Comparison of ENCODE assay signal across 20 cellular contexts in the genomic region with DNA sequence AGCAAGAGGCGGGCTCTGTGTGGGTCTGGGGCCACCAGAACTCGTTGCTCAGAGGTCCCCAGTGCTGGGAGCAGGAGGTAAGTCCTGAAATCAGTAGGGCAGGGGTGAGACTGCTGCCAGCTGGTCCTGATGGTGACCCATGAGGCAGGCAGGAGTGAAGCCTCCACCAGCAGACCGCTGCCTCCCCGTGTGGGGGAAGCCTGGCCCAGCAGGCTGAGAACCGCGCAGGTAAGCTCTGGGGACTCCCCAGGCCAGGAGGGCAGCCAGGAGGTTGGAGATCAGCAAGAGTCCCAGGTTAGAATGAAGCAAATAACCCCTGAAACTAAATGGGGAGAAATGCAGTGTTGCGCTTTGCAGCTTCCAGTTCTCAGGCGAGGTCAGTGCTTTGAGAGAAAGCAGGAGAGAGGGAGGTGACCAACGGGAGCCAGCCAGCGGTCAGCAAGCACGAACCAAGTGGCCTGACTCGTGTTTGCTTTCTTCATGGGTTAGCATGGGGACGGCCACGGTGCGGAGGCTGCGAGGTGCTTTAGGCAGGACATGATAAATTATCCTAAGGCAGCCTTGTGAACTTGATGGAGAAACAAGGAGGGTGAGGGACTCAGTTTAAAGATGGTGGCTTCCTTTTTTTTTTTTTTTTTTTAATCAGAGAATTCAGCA. TPM values are rescaled to one million over a fixed set of nuclear protein-coding genes. Genes with fewer than 3 reads are reported as not detected.
"Had no signal": no experiment of that assay in that cellular context is flagged by ENCODE, and none has a peak within 500 bp of the region (broad histone marks: within the 10 kb centered on the region; RNA-seq: fewer than 3 reads in every experiment).

No MANE protein-coding gene starts in this region.

- H3K4me3 ChIP-seq: coronary artery, esophagus muscularis mucosa, gastrocnemius medialis, ovary, upper lobe of left lung had no signal

- H3K9me3 Mint-ChIP-seq: activated CD4-positive, alpha-beta T cell treated with anti-CD3 and anti-CD28 coated beads, Interleukin-2, amount 10 ng/mL, durations not matched to agents 7 days and 5 days; activated T-cell treated with anti-CD3 and anti-CD28 coated beads, Interleukin-2, amount 50 U/mL, for 4 hours; activated T-helper 2 cell treated with anti-CD3 and anti-CD28 coated beads, Interferon-gamma antibody, Interleukin-2, Interleukin-4, amounts not matched to agents 10 μg/mL and 5 μg/mL and 100 μg/mL, durations not matched to agents 14 hours and 24 hours and 36 hours; natural killer cell had no signal

- H3K9me3 ChIP-seq: esophagus muscularis mucosa, gastrocnemius medialis, ovary, upper lobe of left lung had no signal

- H3K4me3 Mint-ChIP-seq: activated CD4-positive, alpha-beta T cell treated with anti-CD3 and anti-CD28 coated beads, Interleukin-2, amount 10 ng/mL, durations not matched to agents 7 days and 5 days; activated CD8-positive, alpha-beta T cell treated with anti-CD3 and anti-CD28 coated beads, Interleukin-2, amount 10 ng/mL, durations not matched to agents 7 days and 5 days; activated naive CD8-positive, alpha-beta T cell; activated T-cell treated with anti-CD3 and anti-CD28 coated beads, Interleukin-2, amount 50 U/mL, for 4 hours; natural killer cell had no signal

- ATAC-seq: activated CD8-positive, alpha-beta T cell treated with anti-CD3 and anti-CD28 coated beads, Interleukin-2, amount 10 ng/mL, durations not matched to agents 7 days and 5 days; activated T-cell treated with anti-CD3 and anti-CD28 coated beads, Interleukin-2, amount 50 U/mL, for 4 hours; gastrocnemius medialis; right cardiac atrium; stimulated activated naive CD8-positive, alpha-beta T cell treated with anti-CD3 and anti-CD28 coated beads, Interleukin-15, Interleukin-2, amounts not matched to agents 100 U/mL and 50 U/mL, for 24 hours had no signal

- H3K27ac ChIP-seq: coronary artery, esophagus muscularis mucosa, gastrocnemius medialis, ovary, upper lobe of left lung, VCaP had no signal

- H3K27ac Mint-ChIP-seq: activated CD4-positive, alpha-beta T cell treated with anti-CD3 and anti-CD28 coated beads, Interleukin-2, amount 10 ng/mL, durations not matched to agents 7 days and 5 days; activated CD8-positive, alpha-beta T cell treated with anti-CD3 and anti-CD28 coated beads, Interleukin-2, amount 10 ng/mL, durations not matched to agents 7 days and 5 days; activated naive CD8-positive, alpha-beta T cell; activated T-helper 2 cell treated with anti-CD3 and anti-CD28 coated beads, Interferon-gamma antibody, Interleukin-2, Interleukin-4, amounts not matched to agents 10 μg/mL and 5 μg/mL and 100 μg/mL, durations not matched to agents 14 hours and 24 hours and 36 hours; natural killer cell had no signal

- H3K36me3 ChIP-seq: esophagus muscularis mucosa, gastrocnemius medialis, ovary, upper lobe of left lung had no signal

- H3K4me1 Mint-ChIP-seq: activated CD4-positive, alpha-beta T cell treated with anti-CD3 and anti-CD28 coated beads, Interleukin-2, amount 10 ng/mL, durations not matched to agents 7 days and 5 days; natural killer cell had no signal

- DNase-seq: activated CD4-positive, alpha-beta T cell treated with anti-CD3 and anti-CD28 coated beads, Interleukin-2, amount 10 ng/mL, durations not matched to agents 7 days and 5 days; activated CD4-positive, CD25-positive, alpha-beta regulatory T cell treated with anti-CD3 and anti-CD28 coated beads, Interleukin-2, amount 50 U/mL, for 72 hours; activated CD8-positive, alpha-beta T cell treated with anti-CD3 and anti-CD28 coated beads, Interleukin-2, amount 10 ng/mL, durations not matched to agents 7 days and 5 days; activated naive CD4-positive, alpha-beta T cell; activated T-cell treated with anti-CD3 and anti-CD28 coated beads, Interleukin-2, amount 50 U/mL, for 4 hours; gastrocnemius medialis; hypothalamus; midbrain; natural killer cell; ovary; stimulated activated CD4-positive, alpha-beta T cell treated with anti-CD3 and anti-CD28 coated beads, Interleukin-4, amount 100 ng/mL, for 24 hours; stimulated activated naive CD8-positive, alpha-beta T cell treated with anti-CD3 and anti-CD28 coated beads, Interleukin-15, Interleukin-2, amounts not matched to agents 100 U/mL and 50 U/mL, for 24 hours; T-helper 2 cell had no signal

- H3K27me3 Mint-ChIP-seq: activated naive CD8-positive, alpha-beta T cell had no signal

- H3K36me3 Mint-ChIP-seq: activated naive CD8-positive, alpha-beta T cell; natural killer cell had no signal

- H3K4me1 ChIP-seq: esophagus muscularis mucosa, gastrocnemius medialis, upper lobe of left lung had no signal

- H3K27me3 ChIP-seq: gastrocnemius medialis, ovary, upper lobe of left lung had no signal

RNA-seq across cellular contexts. Expression of gene INHBB, which starts 26.2 kb away (rescaled TPM):
- total RNA-seq: activated CD4-positive, alpha-beta T cell treated with anti-CD3 and anti-CD28 coated beads, Interleukin-2, amount 10 ng/mL, durations not matched to agents 7 days and 5 days; activated CD8-positive, alpha-beta T cell treated with anti-CD3 and anti-CD28 coated beads, Interleukin-2, amount 10 ng/mL, durations not matched to agents 7 days and 5 days; activated T-helper 2 cell treated with anti-CD3 and anti-CD28 coated beads, Interferon-gamma antibody, Interleukin-2, Interleukin-4, amounts not matched to agents 10 μg/mL and 5 μg/mL and 100 μg/mL, durations not matched to agents 14 hours and 24 hours and 36 hours had no signal
